12 cellular contexts compared by ENCODE assay signal in the genomic region with DNA sequence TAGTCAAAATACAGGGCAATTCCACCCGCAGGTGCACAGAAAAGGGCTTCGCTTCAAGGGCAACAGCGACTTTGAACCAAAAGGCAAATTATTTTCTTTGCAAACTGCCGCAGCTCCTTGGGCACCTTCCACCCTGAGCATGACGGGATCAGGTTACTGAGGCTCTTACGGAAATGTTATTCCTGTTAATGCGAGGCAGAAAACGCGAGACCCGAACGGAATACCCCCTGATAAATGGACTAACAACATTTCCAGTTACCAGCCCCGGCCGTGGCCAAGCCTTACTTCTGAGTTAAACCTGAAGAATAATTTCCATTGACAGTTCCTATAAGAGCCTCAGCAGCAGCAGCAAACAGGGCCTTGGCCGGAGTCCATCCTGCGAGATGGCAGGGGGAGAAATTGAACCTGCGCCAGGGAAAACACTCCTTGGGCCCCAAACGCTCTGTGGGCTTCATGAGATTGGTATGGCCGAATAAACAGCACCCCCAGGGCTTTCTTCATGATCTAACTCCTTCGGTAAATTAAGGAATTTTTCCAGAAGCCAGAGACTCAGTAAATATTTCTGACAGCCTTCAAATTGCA.
DNase-seq lines count a peak whose midpoint lies in the region; TF ChIP-seq lines count a peak whose summit lies in the region.
"Had no signal": no experiment of that assay in that cellular context is flagged by ENCODE, and none has a peak within 500 bp of the region (broad histone marks: within the 10 kb centered on the region; RNA-seq: fewer than 3 reads in every experiment).

No MANE protein-coding gene starts in this region.

- no peak overlapping the region for H3K27ac Mint-ChIP-seq in MCF 10A (ENCODE audit: low read depth, unreplicated experiment)

- no peak overlapping the region for H3K4me3 Mint-ChIP-seq in MCF 10A (ENCODE audit: unreplicated experiment)

- H3K4me3 ChIP-seq in breast epithelium: no peak overlapping the region
- H3K4me3 ChIP-seq in tibial artery: peak overlapping the region in 1 of 2 donors; percentile 13
- H3K4me3 ChIP-seq in transverse colon: no peak overlapping the region

- H3K36me3 Mint-ChIP-seq in MCF 10A (ENCODE audit: insufficient read depth, unreplicated experiment): no peaks in the 10 kb centered on the region

- TF ChIP-seq CTCF in breast epithelium (IDR thresholded peaks at IDR 0.05) (no peak), MCF 10A (IDR thresholded peaks at IDR 0.05; ENCODE audit: unreplicated experiment) (no peak), tibial artery (IDR thresholded peaks at IDR 0.05) (no peak), transverse colon (IDR thresholded peaks at IDR 0.05) (no peak)

- no peak for TF ChIP-seq EP300 in transverse colon (IDR thresholded peaks at IDR 0.05; ENCODE audit: low read depth)

- H3K9me3 ChIP-seq in breast epithelium (no peaks in the 10 kb centered on the region), tibial artery (no peaks in the 10 kb centered on the region), transverse colon (no peaks in the 10 kb centered on the region)
- H3K9me3 ChIP-seq: neutrophil had no signal

- TF ChIP-seq POLR2A in breast epithelium (IDR thresholded peaks at IDR 0.05) (no peak), transverse colon (IDR thresholded peaks at IDR 0.05) (no peak)

- POLR2A ChIA-PET in MCF 10A (lab: Yijun Ruan, JAX): no interaction called here

- peak in 1 of 2 donors; percentile 66 for DNase-seq in breast epithelium (ENCODE audit: low spot score in 2 of 2)
- DNase-seq in MCF 10A (ENCODE audit: unreplicated experiment): no peak
- peak; percentile 81 for DNase-seq in kidney tubule cell (ENCODE audit: low spot score)
- DNase-seq in tibial artery: no peak
- no peak for DNase-seq in transverse colon
- DNase-seq in T-helper 2 cell: no peak
- no peak for DNase-seq in HT-29 (ENCODE audit: low spot score)
- DNase-seq: DND-41; stimulated activated CD4-positive, alpha-beta T cell treated with anti-CD3 and anti-CD28 coated beads, Interleukin-4, amount 100 ng/mL, for 24 hours had no signal

- 81 to 100% methylated on average over 2 to 19 of the region's 19 CpGs for WGBS in transverse colon (ENCODE audit: low coverage in 1 of 2), 2 donors

- no peaks in the 10 kb centered on the region for H3K27me3 Mint-ChIP-seq in MCF 10A (ENCODE audit: insufficient read depth, unreplicated experiment)

- peaks cover 11% of the 10 kb centered on the region for H3K4me1 Mint-ChIP-seq in MCF 10A (ENCODE audit: insufficient read depth, unreplicated experiment)

- H3K4me1 ChIP-seq in breast epithelium (no peaks in the 10 kb centered on the region), tibial artery (peaks cover 0 to 38% (median 14%) of the 10 kb centered on the region in 4 donors), transverse colon (peaks cover 3 to 18% (median 8%) of the 10 kb centered on the region in 4 donors)

- CTCF ChIA-PET in MCF 10A (lab: Yijun Ruan, JAX): no interaction called here

- H3K27ac ChIP-seq in breast epithelium (peak overlapping the region; percentile 72 to 76), angular gyrus (ENCODE audit: low read depth, low read length) (peak overlapping the region; percentile 2), tibial artery (peak overlapping the region; percentile 2 to 65), transverse colon (no peak overlapping the region)
- H3K27ac ChIP-seq: neutrophil, RWPE1 had no signal

- in situ Hi-C loops in transverse colon (cut with MboI; ENCODE audit: low pct_ligation_motif_present in 1 of 4, low pct_unique_long_range_greater_than_20kb in 1 of 4, low sequenced_read_pairs in 3 of 4): no loop called here

- no peaks in the 10 kb centered on the region for H3K36me3 ChIP-seq in breast epithelium
- H3K36me3 ChIP-seq in tibial artery: no peaks in the 10 kb centered on the region
- H3K36me3 ChIP-seq in transverse colon: no peaks in the 10 kb centered on the region
- H3K36me3 ChIP-seq: neutrophil had no signal

- intact Hi-C loops in breast epithelium (cut with DNase I; ENCODE audit: low total_unique reads) (no loop called here), MCF 10A (cut with micrococcal nuclease) (no loop called here), tibial artery (cut with DNase I; ENCODE audit: low total_unique reads) (no loop called here), transverse colon (cut with DNase I; ENCODE audit: low total_unique reads) (no loop called here)

- no peaks in the 10 kb centered on the region for H3K9me3 Mint-ChIP-seq in MCF 10A (ENCODE audit: unreplicated experiment)

- H3K27me3 ChIP-seq in breast epithelium (no peaks in the 10 kb centered on the region), tibial artery (no peaks in the 10 kb centered on the region), transverse colon (no peaks in the 10 kb centered on the region)
- H3K27me3 ChIP-seq: neutrophil had no signal

- BruUV-seq in MCF 10A (replicated peaks; lab: Mats Ljungman, UMichigan): no TSS peak

Comparison
In these comparisons a context has a peak if more than half of its experiments do, and no peak if none do; other contexts are left out.
1. H3K27ac ChIP-seq: peak in breast epithelium (2 of 2), angular gyrus (single experiment) and tibial artery (2 of 2); none in transverse colon (0 of 4).